ENCODE assay signal across 21 cellular contexts in the genomic region with DNA sequence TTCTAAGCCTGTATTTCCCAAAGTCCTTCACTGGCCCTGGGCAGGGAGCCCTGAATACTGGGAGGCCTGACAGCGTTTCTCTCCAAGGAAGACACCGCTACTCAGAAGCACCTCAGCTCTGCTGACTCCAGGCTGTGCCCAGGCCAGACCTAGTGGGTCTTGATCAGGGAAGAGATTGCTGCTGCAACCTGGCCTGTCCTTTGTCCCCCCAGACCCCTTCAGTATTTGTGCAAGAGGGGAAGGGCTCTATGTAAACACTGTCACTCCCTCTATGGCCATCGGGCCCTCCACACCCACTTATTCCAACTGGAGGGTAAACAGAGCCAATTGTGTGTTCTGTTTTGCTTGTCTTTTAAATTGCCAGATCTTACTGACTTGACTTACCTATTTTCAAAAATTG. TPM values are rescaled to one million over a fixed set of nuclear protein-coding genes. Genes with fewer than 3 reads are reported as not detected.
DNase-seq lines count a peak whose midpoint lies in the region; ATAC-seq, FAIRE-seq and TF ChIP-seq lines count a peak whose summit lies in the region.
"Had no signal": no experiment of that assay in that cellular context is flagged by ENCODE, and none has a peak within 500 bp of the region (broad histone marks: within the 10 kb centered on the region; RNA-seq: fewer than 3 reads in every experiment).

No MANE protein-coding gene starts in this region.

- H3K27me3 Mint-ChIP-seq in nephron progenitor cell (ENCODE audit: low read depth, poor library complexity): peaks cover 4% of the 10 kb centered on the region

- no peak overlapping the region for H2AFZ ChIP-seq in HepG2 (ENCODE audit: low read length)

- POLR2A ChIA-PET in HepG2 (lab: Yijun Ruan, JAX): no interaction called here

- 15% methylated on average over 3 of the region's 3 CpGs for WGBS in HepG2 (ENCODE audit: low lambda C conversion rate)
- 37% methylated on average over 3 of the region's 3 CpGs for WGBS in right lobe of liver (ENCODE audit: insufficient coverage, low coverage, low lambda C conversion rate, missing lambda C conversion rate)
- 51% methylated on average over 3 of the region's 3 CpGs for WGBS in esophagus muscularis mucosa

- H3K27ac Mint-ChIP-seq in nephron progenitor cell: peak overlapping the region; percentile 26
- H3K27ac Mint-ChIP-seq: CD8-positive, alpha-beta T cell had no signal

- H3K4me2 ChIP-seq in HepG2 (ENCODE audit: low read depth, low read length): no peak overlapping the region
- H3K4me2 ChIP-seq: BLaER1 had no signal

- H3K27me3 ChIP-seq in HepG2 (ENCODE audit: control insufficient read depth in 1 of 2, insufficient read depth in 2 of 2, low read length in 2 of 2): no peaks in the 10 kb centered on the region
- H3K27me3 ChIP-seq in right lobe of liver: no peaks in the 10 kb centered on the region
- no peaks in the 10 kb centered on the region for H3K27me3 ChIP-seq in esophagus muscularis mucosa
- H3K27me3 ChIP-seq in HAP-1 (ENCODE audit: low read depth): no peaks in the 10 kb centered on the region
- H3K27me3 ChIP-seq: BLaER1 had no signal

- no peak for TF ChIP-seq RAD21 in HepG2 (CRISPR knock-in tag; IDR thresholded peaks at IDR 0.05)

- H3K4me1 ChIP-seq in HepG2 (ENCODE audit: insufficient read depth, low read length): peaks cover 7% of the 10 kb centered on the region
- no peaks in the 10 kb centered on the region for H3K4me1 ChIP-seq in right lobe of liver
- H3K4me1 ChIP-seq in esophagus muscularis mucosa: peaks cover 0 to 18% (median 3%) of the 10 kb centered on the region in 4 donors
- H3K4me1 ChIP-seq in HAP-1: peaks cover 13% of the 10 kb centered on the region

- no peak for FAIRE-seq in HepG2 (lab: Jason Lieb, UNC)
- FAIRE-seq: GM12891, H54 had no signal

- H4K20me1 ChIP-seq in HepG2 (ENCODE audit: insufficient read depth, low read length): no peaks in the 10 kb centered on the region
- H4K20me1 ChIP-seq: BLaER1 had no signal

- intact Hi-C loops in HepG2 (cut with micrococcal nuclease; ENCODE audit: unreplicated experiment) (no loop called here), right lobe of liver (cut with DNase I) (no loop called here), esophagus muscularis mucosa (cut with DNase I) (no loop called here)

- H3K4me1 Mint-ChIP-seq in nephron progenitor cell: peaks cover 59% of the 10 kb centered on the region

- H3K36me3 Mint-ChIP-seq in nephron progenitor cell (ENCODE audit: low read depth): peaks cover 35% of the 10 kb centered on the region
- H3K36me3 Mint-ChIP-seq: CD8-positive, alpha-beta T cell had no signal

- TF ChIP-seq CTCF in HepG2 (CRISPR knock-in tag; IDR thresholded peaks at IDR 0.05) (no peak), right lobe of liver (IDR thresholded peaks at IDR 0.05) (no peak), esophagus muscularis mucosa (IDR thresholded peaks at IDR 0.05) (no peak), nephron progenitor cell (IDR thresholded peaks at IDR 0.05) (no peak)

- H3K9me3 ChIP-seq in HepG2 (ENCODE audit: low read length): no peaks in the 10 kb centered on the region
- H3K9me3 ChIP-seq in right lobe of liver: no peaks in the 10 kb centered on the region
- H3K9me3 ChIP-seq in esophagus muscularis mucosa: no peaks in the 10 kb centered on the region
- no peaks in the 10 kb centered on the region; the same call in 1 of the 2 replicates for H3K9me3 ChIP-seq in HAP-1
- H3K9me3 ChIP-seq: BLaER1 had no signal

- H3K4me3 ChIP-seq in HepG2 (replicated peaks in 1 of 3; ENCODE audit: insufficient read depth in 1 of 3, low read depth in 2 of 3, low read length in 3 of 3) (no peak overlapping the region; a peak in 1 of 6 replicates), right lobe of liver (no peak overlapping the region), esophagus muscularis mucosa (no peak overlapping the region), HAP-1 (no peak overlapping the region)
- H3K4me3 ChIP-seq: BLaER1 had no signal

- H3K4me3 Mint-ChIP-seq in nephron progenitor cell: no peak overlapping the region
- H3K4me3 Mint-ChIP-seq: CD8-positive, alpha-beta T cell had no signal

- no peaks in the 10 kb centered on the region for H3K79me2 ChIP-seq in HepG2 (ENCODE audit: insufficient read depth, low read length)

- ATAC-seq in HepG2 (peak; percentile 33; the same call in 2 of the 3 replicates), right lobe of liver (no peak), GM21576 (IDR thresholded peaks at IDR 0.05; ENCODE audit: unreplicated experiment) (no peak), GM21786 (IDR thresholded peaks at IDR 0.05; ENCODE audit: unreplicated experiment) (no peak), GM19452 (IDR thresholded peaks at IDR 0.05; ENCODE audit: unreplicated experiment) (no peak)
- ATAC-seq: CD8-positive, alpha-beta T cell; Panc1 had no signal

- H3K9ac ChIP-seq in HepG2 (ENCODE audit: insufficient read depth, low read depth, low read length): no peak overlapping the region
- H3K9ac ChIP-seq: BLaER1 had no signal

- no peak for TF ChIP-seq EP300 in HepG2 (IDR thresholded peaks at IDR 0.05; ENCODE audit: low read depth in 2 of 2, low read length in 2 of 2)
- TF ChIP-seq EP300 in HepG2 (CRISPR knock-in tag; IDR thresholded peaks at IDR 0.05; ENCODE audit: borderline replicate concordance): no peak
- TF ChIP-seq EP300 in esophagus muscularis mucosa (IDR thresholded peaks at IDR 0.05): no peak

- in situ Hi-C loops in HepG2 (cut with HindIII; ENCODE audit: extremely low pct_ligation_motif_present, low pct_unique_long_range_greater_than_20kb) (no loop called here), HAP-1 (cut with MboI; ENCODE audit: low sequenced_read_pairs) (no loop called here)

- TF ChIP-seq POLR2A in HepG2 (IDR thresholded peaks at IDR 0.05; ENCODE audit: insufficient read depth in 1 of 2, low read depth in 2 of 2, low read length in 2 of 2) (no peak), right lobe of liver (IDR thresholded peaks at IDR 0.05) (no peak), esophagus muscularis mucosa (IDR thresholded peaks at IDR 0.05; ENCODE audit: low read depth) (no peak)

- CTCF ChIA-PET in HepG2 (lab: Yijun Ruan, JAX; ENCODE audit: low intra/inter-chr PET ratio, low total read pairs): no interaction called here

- H3K9me3 Mint-ChIP-seq in nephron progenitor cell: peaks cover 16% of the 10 kb centered on the region
- H3K9me3 Mint-ChIP-seq: CD8-positive, alpha-beta T cell had no signal

- BruUV-seq in HepG2 (replicated peaks; lab: Mats Ljungman, UMichigan): no TSS peak

- no peak overlapping the region for H3K27ac ChIP-seq in HepG2 (ENCODE audit: extremely low read length, insufficient read depth, low read length)
- H3K27ac ChIP-seq in right lobe of liver: no peak overlapping the region
- H3K27ac ChIP-seq in esophagus muscularis mucosa (replicated peaks in 1 of 4): no peak overlapping the region
- H3K27ac ChIP-seq: BLaER1 had no signal

- DNase-seq in HepG2 (ENCODE audit: low spot score) (no peak), right lobe of liver (no peak), esophagus muscularis mucosa (ENCODE audit: extremely low spot score) (peak; percentile 78), nephron progenitor cell (no peak), HAP-1 (ENCODE audit: low spot score in 2 of 2) (no peak)
- DNase-seq: CD8-positive, alpha-beta T cell; DND-41; GDM1; Kasumi-1; NCI-H1105; NCI-H1694 treated with DMSO at 0.1 percent for 48 hours; NCI-H2171; NCI-H446 treated with DMSO at 0.1 percent for 48 hours; NCI-H774 had no signal

- H3K36me3 ChIP-seq in HepG2 (replicated peaks in 1 of 2; ENCODE audit: control insufficient read depth in 1 of 2, insufficient read depth in 2 of 2, low read length in 2 of 2): no peaks in the 10 kb centered on the region
- H3K36me3 ChIP-seq in right lobe of liver: no peaks in the 10 kb centered on the region
- H3K36me3 ChIP-seq in esophagus muscularis mucosa: no peaks in the 10 kb centered on the region
- no peaks in the 10 kb centered on the region for H3K36me3 ChIP-seq in HAP-1 (replicated peaks)
- H3K36me3 ChIP-seq: BLaER1 had no signal

TF ChIP-seq in HepG2, 621 proteins besides CTCF, POLR2A, EP300 and RAD21:
- TF ChIP-seq ZNF263 (CRISPR knock-in tag; IDR thresholded peaks at IDR 0.05): no peak
- TF ChIP-seq SALL1 (CRISPR knock-in tag; IDR thresholded peaks at IDR 0.05): peak; percentile 35; the same call in 1 of the 2 replicates
- TF ChIP-seq ZBTB7A (CRISPR knock-in tag; IDR thresholded peaks at IDR 0.05): 0 out of 2 replicates have a peak, but pooled peaks have one; percentile 23
- 0 out of 2 replicates have a peak, but pooled peaks have one; percentile 25 for TF ChIP-seq FOXA3 (CRISPR knock-in tag; IDR thresholded peaks at IDR 0.05)

RNA-seq across cellular contexts. Expression of gene PLEKHG1, which starts 20.6 kb away (rescaled TPM):
- total RNA-seq in HepG2 (2016; rRNA removed; fragmentation: Illumina TruSeq; extraction: Trizol): 0.04 and 0.07 TPM in 2 replicates
- 0.26 TPM in 1 of 2 replicates, not detected in the other for total RNA-seq in HepG2 (2016; cell fraction: cytosol; rRNA removed; fragmentation: Illumina TruSeq; extraction: Trizol; ENCODE audit: low read depth)
- total RNA-seq in HepG2 (2016; cell fraction: insoluble cytoplasmic fraction; rRNA removed; fragmentation: Illumina TruSeq; extraction: Trizol): 0.28 and 0.30 TPM in 2 replicates
- total RNA-seq in HepG2 (2016; cell fraction: membrane; rRNA removed; fragmentation: Illumina TruSeq; extraction: Trizol): 0.09 and 0.17 TPM in 2 replicates
- 0.19 and 0.34 TPM in 2 replicates for total RNA-seq in HepG2 (2016; cell fraction: nucleus; rRNA removed; fragmentation: Illumina TruSeq; extraction: Trizol)
- 0.03 TPM in 2 replicates for polyA plus RNA-seq in HepG2 (2011; rRNA removed)
- polyA plus RNA-seq in HepG2 (2011; cell fraction: cytosol; rRNA removed): 0.01 and 0.04 TPM in 2 replicates
- polyA plus RNA-seq in HepG2 (2011; cell fraction: nucleus; rRNA removed): 0.03 and 0.43 TPM in 2 replicates
- 0.08 and 0.09 TPM in 2 replicates for polyA plus RNA-seq in HepG2 (2012)
- polyA plus RNA-seq in HepG2 (2016; cell fraction: cytosol; fragmentation: Illumina TruSeq; extraction: Trizol; ENCODE audit: low read depth): not detected in 2 replicates
- 0.08 TPM in 1 of 2 replicates, not detected in the other for polyA plus RNA-seq in HepG2 (2016; cell fraction: insoluble cytoplasmic fraction; fragmentation: Illumina TruSeq; extraction: Trizol; ENCODE audit: low read depth)
- polyA plus RNA-seq in HepG2 (2016; cell fraction: membrane; fragmentation: Illumina TruSeq; extraction: Trizol; ENCODE audit: low read depth): not detected in 2 replicates
- 0.12 and 0.20 TPM in 2 replicates for polyA plus RNA-seq in HepG2 (2016; cell fraction: nucleus; fragmentation: Illumina TruSeq; extraction: Trizol; ENCODE audit: insufficient read depth, low read depth)
- polyA minus RNA-seq in HepG2 (2011; rRNA and poly(A)+ RNA removed; ENCODE audit: low replicate concordance): 0.26 and 1.6 TPM in 2 replicates
- polyA minus RNA-seq in HepG2 (2011; cell fraction: cytosol; rRNA and poly(A)+ RNA removed): not detected in 2 replicates
- polyA minus RNA-seq in HepG2 (2011; cell fraction: nucleus; rRNA and poly(A)+ RNA removed): 0.13 and 0.62 TPM in 2 replicates
- 10 to 100 TPM in 5 of 6 experiments, 1 to 10 TPM in 1; 8.7 to 20.3 (median 11.8) TPM for total RNA-seq in right lobe of liver
- 10 to 100 TPM; 11.5 to 22.0 (median 13.2) TPM for total RNA-seq in esophagus muscularis mucosa

Comparison
In these comparisons a context has a peak if more than half of its experiments do, and no peak if none do; other contexts are left out.
1. RNA of gene PLEKHG1, which starts 20.6 kb away (total RNA-seq): 11.5 to 22.0 TPM in esophagus muscularis mucosa and 8.7 to 20.3 TPM in right lobe of liver; 0.04 to 0.34 TPM in HepG2; every median in the first group is over 4 times any median in the second.